ENCODE assay signal across 12 cellular contexts in genomic region chr15:31501074-31501473, GRCh38.
"Had no signal": no experiment of that assay in that cellular context is flagged by ENCODE, and none has a peak within 500 bp of the region (broad histone marks: within the 10 kb centered on the region; RNA-seq: fewer than 3 reads in every experiment).

No MANE protein-coding gene starts in this region.

- DNase-seq: activated CD4-positive, alpha-beta T cell treated with anti-CD3 and anti-CD28 coated beads, Interleukin-2, amount 50 U/mL, for 48 hours; activated CD4-positive, CD25-positive, alpha-beta regulatory T cell treated with anti-CD3 and anti-CD28 coated beads, Interleukin-2, amount 50 U/mL, for 72 hours; activated naive CD8-positive, alpha-beta T cell treated with anti-CD3 and anti-CD28 coated beads, Interleukin-2, amount 50 U/mL, for 24 hours; activated T-cell treated with anti-CD3 and anti-CD28 coated beads, Interleukin-2, amount 50 U/mL, for 48 hours; endodermal cell; stimulated activated CD4-positive, alpha-beta T cell treated with anti-CD3 and anti-CD28 coated beads, Interleukin-15, amount 100 ng/mL, for 24 hours; stomach; thyroid gland; uterus had no signal

- H3K27ac ChIP-seq: ascending aorta, stomach, thyroid gland, uterus had no signal

- H3K4me1 ChIP-seq: ascending aorta, stomach, uterus had no signal

- H3K27ac Mint-ChIP-seq: activated naive CD8-positive, alpha-beta T cell treated with anti-CD3 and anti-CD28 coated beads, Interleukin-2, amount 50 U/mL, for 24 hours; endodermal cell; T-helper 2 cell treated with Interferon-gamma antibody and Interleukin-4, amounts not matched to agents 5 μg/mL and 100 μg/mL, for 36 hours had no signal

- H3K9me3 Mint-ChIP-seq: activated naive CD8-positive, alpha-beta T cell treated with anti-CD3 and anti-CD28 coated beads, Interleukin-2, amount 50 U/mL, for 24 hours; endodermal cell; nephron; T-helper 2 cell treated with Interferon-gamma antibody and Interleukin-4, amounts not matched to agents 5 μg/mL and 100 μg/mL, for 36 hours had no signal

- H3K4me3 ChIP-seq: ascending aorta, stomach, thyroid gland, uterus had no signal

- H3K9me3 ChIP-seq: ascending aorta, stomach, thyroid gland, uterus had no signal

- H3K27me3 ChIP-seq: ascending aorta, stomach, thyroid gland, uterus had no signal

- H3K4me3 Mint-ChIP-seq: activated naive CD8-positive, alpha-beta T cell treated with anti-CD3 and anti-CD28 coated beads, Interleukin-2, amount 50 U/mL, for 24 hours; endodermal cell; nephron; T-helper 2 cell treated with Interferon-gamma antibody and Interleukin-4, amounts not matched to agents 5 μg/mL and 100 μg/mL, for 36 hours had no signal

- H3K4me1 Mint-ChIP-seq: activated naive CD8-positive, alpha-beta T cell treated with anti-CD3 and anti-CD28 coated beads, Interleukin-2, amount 50 U/mL, for 24 hours; endodermal cell; nephron had no signal

- ATAC-seq: activated naive CD8-positive, alpha-beta T cell treated with anti-CD3 and anti-CD28 coated beads, Interleukin-2, amount 50 U/mL, for 24 hours had no signal

- H3K36me3 ChIP-seq: ascending aorta, thyroid gland, uterus had no signal
